10 cellular contexts compared by ENCODE assay signal in genomic region chr17:63646492-63646815, GRCh38. TPM values are rescaled to one million over a fixed set of nuclear protein-coding genes. Genes with fewer than 3 reads are reported as not detected.
DNase-seq lines count a peak whose midpoint lies in the region; ATAC-seq and TF ChIP-seq lines count a peak whose summit lies in the region.
"Had no signal": no experiment of that assay in that cellular context is flagged by ENCODE, and none has a peak within 500 bp of the region (broad histone marks: within the 10 kb centered on the region; RNA-seq: fewer than 3 reads in every experiment).

No MANE protein-coding gene starts in this region.

- no peak overlapping the region for H3K27ac Mint-ChIP-seq in chondrocyte (ENCODE audit: unreplicated experiment)

- peaks cover 17% of the 10 kb centered on the region for H3K36me3 ChIP-seq in DOHH2 (ENCODE audit: control insufficient read depth, low read length)

- no peaks in the 10 kb centered on the region for H3K27me3 Mint-ChIP-seq in chondrocyte (ENCODE audit: low read depth)

- H3K4me3 Mint-ChIP-seq in chondrocyte (ENCODE audit: unreplicated experiment), result no peak overlapping the region
- H3K4me3 Mint-ChIP-seq: mesothelial cell of epicardium had no signal

- H3K4me3 ChIP-seq in DOHH2 (ENCODE audit: low read length), result no peak overlapping the region

- H3K27me3 ChIP-seq in DOHH2 (ENCODE audit: control insufficient read depth, low read length), result no peaks in the 10 kb centered on the region

- no peaks in the 10 kb centered on the region for H3K9me3 ChIP-seq in DOHH2 (ENCODE audit: control insufficient read depth, insufficient read depth, low read length)

- H3K4me2 ChIP-seq in DOHH2 (ENCODE audit: low read length), result peak overlapping the region; percentile 3; the same call in 1 of the 2 replicates

- no peaks in the 10 kb centered on the region for H3K9me3 Mint-ChIP-seq in chondrocyte (ENCODE audit: low read depth)
- H3K9me3 Mint-ChIP-seq: mesothelial cell of epicardium had no signal

- no peak for TF ChIP-seq CTCF in DOHH2 (IDR thresholded peaks at IDR 0.05; ENCODE audit: low read depth, low read length, poor library complexity, severe bottlenecking)
- no peak for TF ChIP-seq CTCF in chondrocyte (IDR thresholded peaks at IDR 0.05)

- H3K9me2 ChIP-seq in DOHH2 (replicated peaks; ENCODE audit: control insufficient read depth, low read length), result no peaks in the 10 kb centered on the region

- H3K4me1 ChIP-seq in DOHH2 (ENCODE audit: control insufficient read depth, low read length), result peaks cover 26% of the 10 kb centered on the region

- H3K4me1 Mint-ChIP-seq in chondrocyte (ENCODE audit: low read depth), result peaks cover 20% of the 10 kb centered on the region

- no peaks in the 10 kb centered on the region; the same call in 1 of the 2 replicates for H4K20me1 ChIP-seq in DOHH2 (ENCODE audit: control insufficient read depth, insufficient read depth, low read depth, low read length)

- DNase-seq in GM19240 (ENCODE audit: insufficient read length, low spot score), result peak; percentile 50
- DNase-seq in SKM-1 treated with dmso at 0.1 percent for 144 hours (lab: John Stamatoyannopoulos, UW; ENCODE audit: unreplicated experiment), result peak; percentile 57
- no peak for DNase-seq in NCI-H2107 (lab: John Stamatoyannopoulos, UW)
- no peak for DNase-seq in chondrocyte (ENCODE audit: low spot score)
- DNase-seq in iPS-NIHi7 (ENCODE audit: extremely low spot score), result no peak
- no peak for DNase-seq in HT-29 (ENCODE audit: low spot score)
- DNase-seq: NCI-H748 treated with DMSO at 0.1 percent for 48 hours had no signal

- H3K27ac ChIP-seq in DOHH2 (ENCODE audit: low read depth, low read length), result peak overlapping the region; percentile 20

- no peaks in the 10 kb centered on the region for H3F3A ChIP-seq in DOHH2 (ENCODE audit: control insufficient read depth, insufficient read depth)

- H3K79me2 ChIP-seq in DOHH2 (ENCODE audit: control insufficient read depth, low read length), result no peaks in the 10 kb centered on the region

- ATAC-seq in HG03045 (IDR thresholded peaks at IDR 0.05; ENCODE audit: unreplicated experiment), result peak; percentile 68

- H3K36me3 Mint-ChIP-seq in chondrocyte (ENCODE audit: low read depth), result peaks cover 7% of the 10 kb centered on the region

RNA-seq across cellular contexts. Expression of gene MAP3K3, which starts 24.2 kb away (rescaled TPM):
- 35.8 to 38.2 TPM (median 37.7 TPM) in 3 replicates for total RNA-seq in chondrocyte
- 19.4 and 20.1 TPM in 2 replicates for total RNA-seq in HT-29 (2014; rRNA removed; shearing (Covaris generic))

RNA-seq across cellular contexts. Expression of gene TACO1, which starts 45.8 kb away (rescaled TPM):
- total RNA-seq in chondrocyte, result 17.3 to 19.3 TPM (median 18.3 TPM) in 3 replicates
- total RNA-seq in HT-29 (2014; rRNA removed; shearing (Covaris generic)), result 27.0 and 28.3 TPM in 2 replicates

RNA-seq across cellular contexts. Expression of gene LIMD2, which starts 53.5 kb away (rescaled TPM):
- total RNA-seq in chondrocyte, result 24.7 to 33.3 TPM (median 32.2 TPM) in 3 replicates
- total RNA-seq in HT-29 (2014; rRNA removed; shearing (Covaris generic)), result 2.2 and 2.8 TPM in 2 replicates

Comparison
In these comparisons a context has a peak if more than half of its experiments do, and no peak if none do; other contexts are left out.
1. DNase-seq: peak in GM19240 (single experiment) and SKM-1 treated with dmso at 0.1 percent for 144 hours (single experiment); none in NCI-H2107 (single experiment), chondrocyte (single experiment), iPS-NIHi7 (single experiment) and HT-29 (single experiment).